Comparison of ENCODE assay signal across 9 cellular contexts in the genomic region with DNA sequence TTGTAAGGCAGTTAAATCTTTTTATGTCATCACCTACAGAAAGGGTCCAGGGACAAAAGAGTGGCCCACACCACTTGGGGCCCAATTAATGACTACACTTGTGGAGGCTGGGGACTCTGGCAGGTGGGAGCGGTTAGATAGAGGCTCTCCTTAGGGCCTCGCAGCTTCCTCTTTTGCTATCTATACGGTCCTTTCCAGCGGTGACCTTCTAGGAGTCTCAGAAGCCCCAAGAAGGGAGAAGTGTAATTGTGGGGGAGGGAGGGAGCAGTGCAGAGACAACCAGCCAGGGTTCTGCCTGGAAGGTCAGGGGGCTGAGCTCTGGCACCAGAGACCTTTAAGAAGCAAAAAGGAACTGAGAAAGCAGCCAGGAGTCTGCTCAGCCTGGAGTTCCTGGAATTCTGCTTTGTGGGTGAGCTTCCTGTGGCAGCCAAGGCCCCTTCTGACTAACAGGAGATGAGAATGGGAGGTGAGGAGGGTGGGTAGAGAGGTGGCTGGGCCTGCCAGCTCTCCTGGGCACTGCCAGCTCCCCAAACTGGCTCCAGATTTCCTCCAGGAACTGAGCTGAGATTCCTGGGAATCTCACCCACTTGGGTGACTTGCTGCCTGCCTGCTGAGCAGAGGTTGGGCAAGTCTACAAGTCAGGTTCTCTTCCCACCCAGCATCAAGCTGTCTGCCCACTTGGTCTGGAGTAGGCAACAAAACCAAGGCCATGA. TPM values are rescaled to one million over a fixed set of nuclear protein-coding genes. Genes with fewer than 3 reads are reported as not detected.
DNase-seq lines count a peak whose midpoint lies in the region; ATAC-seq and TF ChIP-seq lines count a peak whose summit lies in the region.
"Had no signal": no experiment of that assay in that cellular context is flagged by ENCODE, and none has a peak within 500 bp of the region (broad histone marks: within the 10 kb centered on the region; RNA-seq: fewer than 3 reads in every experiment).

No MANE protein-coding gene starts in this region.

- peaks cover 6 to 15% (median 14%) of the 10 kb centered on the region in 3 donors for H3K4me1 Mint-ChIP-seq in CD8-positive, alpha-beta memory T cell
- peaks cover 21% of the 10 kb centered on the region for H3K4me1 Mint-ChIP-seq in T-helper 1 cell treated with Interleukin-12 subunit alpha and Interleukin-12 subunit beta and Interleukin-4 antibody, amounts not matched to agents 30 μg/mL and 1 μg/mL, for 36 hours (ENCODE audit: low read depth)
- peaks cover 0 to 3% (median 0%) of the 10 kb centered on the region in 4 donors for H3K4me1 Mint-ChIP-seq in CD4-positive, alpha-beta memory T cell
- H3K4me1 Mint-ChIP-seq in mesothelial cell of epicardium = no peaks in the 10 kb centered on the region

- POLR2A ChIA-PET in CD8-positive, alpha-beta memory T cell (lab: Charles Lee) = no interaction called here
- POLR2A ChIA-PET in CD4-positive, alpha-beta memory T cell (lab: Charles Lee; ENCODE audit: partially characterized antibody) = no interaction called here

- intact Hi-C loops in left lung (cut with DNase I) = no loop called here
- intact Hi-C loops in CD4-positive, alpha-beta memory T cell (cut with micrococcal nuclease) = no loop called here

- no peaks in the 10 kb centered on the region for H3K9me3 Mint-ChIP-seq in CD8-positive, alpha-beta memory T cell
- no peaks in the 10 kb centered on the region for H3K9me3 Mint-ChIP-seq in T-helper 1 cell treated with Interleukin-12 subunit alpha and Interleukin-12 subunit beta and Interleukin-4 antibody, amounts not matched to agents 30 μg/mL and 1 μg/mL, for 36 hours
- no peaks in the 10 kb centered on the region for H3K9me3 Mint-ChIP-seq in CD4-positive, alpha-beta memory T cell
- H3K9me3 Mint-ChIP-seq in mesothelial cell of epicardium = no peaks in the 10 kb centered on the region

- H3K9me3 ChIP-seq in CD8-positive, alpha-beta memory T cell (ENCODE audit: low read length) = no peaks in the 10 kb centered on the region
- H3K9me3 ChIP-seq in left lung = no peaks in the 10 kb centered on the region
- H3K9me3 ChIP-seq in WERI-Rb-1 (ENCODE audit: severe bottlenecking) = no peaks in the 10 kb centered on the region
- H3K9me3 ChIP-seq in CD4-positive, alpha-beta memory T cell (ENCODE audit: control insufficient read depth in 1 of 2, low read length in 2 of 2) = no peaks in the 10 kb centered on the region

- H3K4me3 ChIP-seq in CD8-positive, alpha-beta memory T cell (ENCODE audit: low read length) = no peak overlapping the region
- H3K4me3 ChIP-seq in left lung (no peak overlapping the region), WERI-Rb-1 (ENCODE audit: low read depth, low read length) (no peak overlapping the region)
- H3K4me3 ChIP-seq in CD4-positive, alpha-beta memory T cell (ENCODE audit: low read length in 2 of 2) = no peak overlapping the region

- H3K27ac ChIP-seq in CD8-positive, alpha-beta memory T cell (ENCODE audit: low read depth, low read length) = peak overlapping the region; percentile 72
- peak overlapping the region in 1 of 2 donors; percentile 26 for H3K27ac ChIP-seq in left lung
- H3K27ac ChIP-seq in WERI-Rb-1 = no peak overlapping the region
- H3K27ac ChIP-seq in CD4-positive, alpha-beta memory T cell (ENCODE audit: low read depth, low read length) = no peak overlapping the region
- H3K27ac ChIP-seq: VCaP had no signal

- TF ChIP-seq CTCF in left lung (IDR thresholded peaks at IDR 0.05) (no peak), WERI-Rb-1 (IDR thresholded peaks at IDR 0.05; ENCODE audit: low read depth, low read length) (no peak), mesothelial cell of epicardium (IDR thresholded peaks at IDR 0.05; ENCODE audit: unreplicated experiment) (no peak)

- no peak for DNase-seq in CD8-positive, alpha-beta memory T cell
- DNase-seq in left lung (peak in 1 of 2 donors; percentile 36), WERI-Rb-1 (no peak), mesothelial cell of epicardium (ENCODE audit: low spot score in 2 of 2, unreplicated experiment in 2 of 2) (no peak)
- DNase-seq in CD4-positive, alpha-beta memory T cell = no peak

- no peaks in the 10 kb centered on the region for H3K4me1 ChIP-seq in CD8-positive, alpha-beta memory T cell (ENCODE audit: insufficient read depth, low read length)
- H3K4me1 ChIP-seq in left lung = peaks cover 0 to 29% of the 10 kb centered on the region in 2 donors
- peaks cover 7% of the 10 kb centered on the region for H3K4me1 ChIP-seq in CD4-positive, alpha-beta memory T cell (ENCODE audit: insufficient read depth, low read length)

- H3K36me3 Mint-ChIP-seq in CD8-positive, alpha-beta memory T cell = no peaks in the 10 kb centered on the region
- no peaks in the 10 kb centered on the region for H3K36me3 Mint-ChIP-seq in T-helper 1 cell treated with Interleukin-12 subunit alpha and Interleukin-12 subunit beta and Interleukin-4 antibody, amounts not matched to agents 30 μg/mL and 1 μg/mL, for 36 hours (ENCODE audit: low read depth)
- H3K36me3 Mint-ChIP-seq in CD4-positive, alpha-beta memory T cell = no peaks in the 10 kb centered on the region
- H3K36me3 Mint-ChIP-seq in mesothelial cell of epicardium = no peaks in the 10 kb centered on the region

- H3K4me3 Mint-ChIP-seq in CD8-positive, alpha-beta memory T cell = no peak overlapping the region
- no peak overlapping the region for H3K4me3 Mint-ChIP-seq in T-helper 1 cell treated with Interleukin-12 subunit alpha and Interleukin-12 subunit beta and Interleukin-4 antibody, amounts not matched to agents 30 μg/mL and 1 μg/mL, for 36 hours
- no peak overlapping the region for H3K4me3 Mint-ChIP-seq in CD4-positive, alpha-beta memory T cell
- no peak overlapping the region for H3K4me3 Mint-ChIP-seq in mesothelial cell of epicardium

- H3K27me3 ChIP-seq in CD8-positive, alpha-beta memory T cell (ENCODE audit: insufficient read depth, low read length, poor library complexity, severe bottlenecking) = no peaks in the 10 kb centered on the region
- H3K27me3 ChIP-seq in left lung = no peaks in the 10 kb centered on the region
- no peaks in the 10 kb centered on the region for H3K27me3 ChIP-seq in WERI-Rb-1 (ENCODE audit: insufficient read depth, low read depth, severe bottlenecking)
- H3K27me3 ChIP-seq in CD4-positive, alpha-beta memory T cell (ENCODE audit: insufficient read depth, low read length) = no peaks in the 10 kb centered on the region

- CTCF ChIA-PET in CD8-positive, alpha-beta memory T cell (lab: Charles Lee) = no interaction called here
- CTCF ChIA-PET in CD4-positive, alpha-beta memory T cell (lab: Charles Lee; ENCODE audit: partially characterized antibody) = interaction anchor here (1.6 kb wide), 1 partner anchor 56 kb away, joined by 4 read pairs; no protein-coding TSS in a partner anchor

- ATAC-seq in GM21825 (IDR thresholded peaks at IDR 0.05; ENCODE audit: unreplicated experiment) = peak; percentile 46
- ATAC-seq in left lung = peak; percentile 35
- no peak for ATAC-seq in GM18519 (IDR thresholded peaks at IDR 0.05; ENCODE audit: low FRiP score, unreplicated experiment)

- no peaks in the 10 kb centered on the region for H3K36me3 ChIP-seq in CD8-positive, alpha-beta memory T cell (ENCODE audit: insufficient read depth, low read length)
- H3K36me3 ChIP-seq in left lung (no peaks in the 10 kb centered on the region), WERI-Rb-1 (no peaks in the 10 kb centered on the region)
- H3K36me3 ChIP-seq in CD4-positive, alpha-beta memory T cell (ENCODE audit: insufficient read depth, low read length) = no peaks in the 10 kb centered on the region

- no peak overlapping the region for H3K27ac Mint-ChIP-seq in CD8-positive, alpha-beta memory T cell
- peak overlapping the region; percentile 11 for H3K27ac Mint-ChIP-seq in T-helper 1 cell treated with Interleukin-12 subunit alpha and Interleukin-12 subunit beta and Interleukin-4 antibody, amounts not matched to agents 30 μg/mL and 1 μg/mL, for 36 hours
- H3K27ac Mint-ChIP-seq in CD4-positive, alpha-beta memory T cell = no peak overlapping the region
- no peak overlapping the region for H3K27ac Mint-ChIP-seq in mesothelial cell of epicardium

- no peaks in the 10 kb centered on the region for H3K27me3 Mint-ChIP-seq in CD8-positive, alpha-beta memory T cell
- no peaks in the 10 kb centered on the region for H3K27me3 Mint-ChIP-seq in T-helper 1 cell treated with Interleukin-12 subunit alpha and Interleukin-12 subunit beta and Interleukin-4 antibody, amounts not matched to agents 30 μg/mL and 1 μg/mL, for 36 hours (ENCODE audit: low read depth)
- no peaks in the 10 kb centered on the region for H3K27me3 Mint-ChIP-seq in CD4-positive, alpha-beta memory T cell
- H3K27me3 Mint-ChIP-seq in mesothelial cell of epicardium (ENCODE audit: low read depth) = peaks cover 9% of the 10 kb centered on the region

RNA-seq across cellular contexts. Expression of a gene that starts 16.3 kb away (rescaled TPM):
- 10 to 100 TPM; 60.2 to 62.4 TPM for total RNA-seq in CD8-positive, alpha-beta memory T cell
- polyA plus RNA-seq in CD8-positive, alpha-beta memory T cell = 9.0 TPM
- 10 to 100 TPM; 11.3 to 13.1 TPM for total RNA-seq in left lung
- total RNA-seq in CD4-positive, alpha-beta memory T cell = 10 to 100 TPM; 48.7 to 49.3 TPM
- polyA plus RNA-seq in CD4-positive, alpha-beta memory T cell = 10 to 100 TPM in 1 of 2 donors, 1 to 10 TPM in 1; 2.3 to 14.5 TPM
- total RNA-seq in mesothelial cell of epicardium = 8.9 to 9.9 TPM (median 9.8 TPM) in 3 replicates
